In the genomic region with DNA sequence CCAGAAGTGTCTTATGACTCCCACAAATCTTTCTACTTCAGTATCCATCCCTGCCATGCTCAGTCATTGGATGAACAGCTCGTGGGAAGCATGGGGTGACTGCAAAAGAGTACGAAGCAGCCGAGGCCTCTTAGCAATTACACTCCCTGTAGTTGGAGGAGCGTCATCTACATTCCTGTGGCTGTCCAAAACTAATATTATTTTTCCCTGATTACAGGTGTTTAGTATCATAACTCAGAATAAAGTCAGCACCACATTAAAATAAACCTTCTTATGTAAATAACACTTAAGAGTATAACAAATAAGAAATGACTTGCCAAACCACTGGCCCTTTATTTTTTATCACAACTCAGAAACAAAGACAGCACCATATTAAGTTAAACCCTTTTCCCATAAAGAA, we compare ENCODE assay signal across 18 cellular contexts.
DNase-seq lines count a peak whose midpoint lies in the region; ATAC-seq and TF ChIP-seq lines count a peak whose summit lies in the region.
"Had no signal": no experiment of that assay in that cellular context is flagged by ENCODE, and none has a peak within 500 bp of the region (broad histone marks: within the 10 kb centered on the region; RNA-seq: fewer than 3 reads in every experiment).

No MANE protein-coding gene starts in this region.

- peaks cover 12% of the 10 kb centered on the region; the same call in 1 of the 2 replicates for H3K4me1 ChIP-seq in PC-3 (ENCODE audit: insufficient read depth, low read length)
- H3K4me1 ChIP-seq: BLaER1 had no signal

- H3K79me2 ChIP-seq in PC-3 (ENCODE audit: low read length) = no peaks in the 10 kb centered on the region

- ATAC-seq in PC-3 (peak; percentile 99), GM19023 (IDR thresholded peaks at IDR 0.05; ENCODE audit: unreplicated experiment) (no peak), HG03469 (IDR thresholded peaks at IDR 0.05; ENCODE audit: unreplicated experiment) (no peak)
- ATAC-seq: CD8-positive, alpha-beta T cell had no signal

- intact Hi-C loops in PC-3 (cut with micrococcal nuclease) = loop anchor here (2.0 kb wide), 1 partner anchor 609 kb away; no protein-coding TSS in a partner anchor

- no TSS peak for BruUV-seq in PC-3 (replicated peaks; lab: Mats Ljungman, UMichigan)

- POLR2A ChIA-PET in PC-3 (lab: Charles Lee; ENCODE audit: unreplicated experiment) = no interaction called here

- H3K4me3 ChIP-seq in PC-3 (ENCODE audit: low read length) (no peak overlapping the region), fibroblast of villous mesenchyme (ENCODE audit: low read depth, low read length) (no peak overlapping the region)
- H3K4me3 ChIP-seq: BLaER1, GM23248, MG63 had no signal

- TF ChIP-seq CTCF in PC-3 (conservative IDR thresholded peaks at IDR 0.05; ENCODE audit: low read depth, low read length) (no peak), fibroblast of villous mesenchyme (IDR thresholded peaks at IDR 0.05; ENCODE audit: insufficient read depth, low read depth, low read length) (no peak)

- DNase-seq in HCEC 1CT (peak; percentile 18), PC-3 (peak; percentile 73), fibroblast of villous mesenchyme (ENCODE audit: low read depth) (peak; percentile 13), HUDEP-2 (lab: John Stamatoyannopoulos, UW; ENCODE audit: unreplicated experiment in 76 of 76) (no peak)
- no peak for DNase-seq in activated CD4-positive, alpha-beta T cell treated with anti-CD3 and anti-CD28 coated beads for 48 hours
- DNase-seq: CD8-positive, alpha-beta T cell; DMS79; GM23248; KG1; MG63; NCI-H1105; NCI-H1694; NCI-H526 treated with DMSO at 0.1 percent for 48 hours; OCI-M1; RPMI8226 had no signal

- no peaks in the 10 kb centered on the region for H4K20me1 ChIP-seq in PC-3 (ENCODE audit: low read length)
- H4K20me1 ChIP-seq: BLaER1 had no signal

- H3K27me3 ChIP-seq in PC-3 (ENCODE audit: low read length) = no peaks in the 10 kb centered on the region
- H3K27me3 ChIP-seq: BLaER1, MG63 had no signal

- CTCF ChIA-PET in PC-3 (lab: Charles Lee) = interaction anchor here (0.6 kb wide), 1 partner anchor 14 kb away, joined by 3 read pairs; no protein-coding TSS in a partner anchor

- H3K9ac ChIP-seq in PC-3 (ENCODE audit: low read length) = no peak overlapping the region
- H3K9ac ChIP-seq: BLaER1, GM23248 had no signal

- H2AFZ ChIP-seq in PC-3 (ENCODE audit: low read length) = no peak overlapping the region
- H2AFZ ChIP-seq: GM23248 had no signal

- no peaks in the 10 kb centered on the region for H3K36me3 ChIP-seq in PC-3 (ENCODE audit: low read depth, low read length)
- H3K36me3 ChIP-seq: BLaER1 had no signal

- H3K9me3 ChIP-seq in PC-3 (ENCODE audit: low read length) = no peaks in the 10 kb centered on the region
- H3K9me3 ChIP-seq: BLaER1, MG63 had no signal

- no peaks in the 10 kb centered on the region for H3F3A ChIP-seq in PC-3 (ENCODE audit: low read length, unreplicated experiment)

- H3K4me2 ChIP-seq in PC-3 (ENCODE audit: low read length) = no peak overlapping the region; the same call in 1 of the 2 replicates
- H3K4me2 ChIP-seq: BLaER1 had no signal

- no peak overlapping the region for H3K27ac ChIP-seq in PC-3 (ENCODE audit: low read length)
- H3K27ac ChIP-seq: BLaER1, GM23248 had no signal

- no peaks in the 10 kb centered on the region for H3K9me2 ChIP-seq in PC-3 (replicated peaks; ENCODE audit: low read length)

Comparison
In these comparisons a context has a peak if more than half of its experiments do, and no peak if none do; other contexts are left out.
1. DNase-seq: peak in HCEC 1CT (single experiment), PC-3 (single experiment) and fibroblast of villous mesenchyme (single experiment); none in HUDEP-2 (0 of 76) and activated CD4-positive, alpha-beta T cell treated with anti-CD3 and anti-CD28 coated beads for 48 hours (single experiment).